10 cellular contexts compared by ENCODE assay signal in the genomic region with DNA sequence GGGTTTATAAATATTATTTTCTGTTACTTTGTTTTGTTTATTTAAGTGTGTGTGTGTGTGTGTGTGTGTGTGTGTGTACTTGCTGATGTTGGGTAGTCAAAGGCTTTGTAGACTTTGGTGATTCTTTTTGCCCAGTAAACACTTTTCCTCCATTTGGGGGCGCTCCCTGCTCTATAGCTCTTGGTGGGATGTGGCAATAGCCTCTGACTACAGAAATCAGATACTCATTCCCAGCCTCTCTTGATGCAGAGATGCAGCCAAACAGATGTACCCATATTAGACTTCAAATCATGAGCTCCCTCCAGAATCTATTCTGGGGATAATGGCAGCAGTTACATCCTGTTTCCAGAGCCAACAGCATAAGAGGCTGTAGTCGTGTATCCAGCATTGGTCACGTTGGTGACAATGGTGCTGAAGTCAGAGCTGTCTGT. TPM values are rescaled to one million over a fixed set of nuclear protein-coding genes. Genes with fewer than 3 reads are reported as not detected.
DNase-seq lines count a peak whose midpoint lies in the region; ATAC-seq, FAIRE-seq and TF ChIP-seq lines count a peak whose summit lies in the region.
"Had no signal": no experiment of that assay in that cellular context is flagged by ENCODE, and none has a peak within 500 bp of the region (broad histone marks: within the 10 kb centered on the region; RNA-seq: fewer than 3 reads in every experiment).

No MANE protein-coding gene starts in this region.

- FAIRE-seq in K562 (lab: Jason Lieb, UNC): no peak
- FAIRE-seq: G401.6 had no signal

- no peak for TF ChIP-seq POLR2A in K562 (conservative IDR thresholded peaks at IDR 0.05)

- H2AFZ ChIP-seq in Karpas-422 (ENCODE audit: low read length): no peak overlapping the region
- H2AFZ ChIP-seq in K562 (ENCODE audit: low read depth, low read length): no peak overlapping the region

- no peaks in the 10 kb centered on the region for H3K27me3 ChIP-seq in Karpas-422 (ENCODE audit: low read length)
- no peaks in the 10 kb centered on the region for H3K27me3 ChIP-seq in K562 (ENCODE audit: control insufficient read depth in 2 of 2, insufficient read depth in 2 of 2, low read length in 2 of 2)

- CTCF ChIA-PET in K562 (lab: Yijun Ruan, JAX; ENCODE audit: low intra/inter-chr PET ratio): no interaction called here

- H3K4me3 ChIP-seq in Karpas-422 (ENCODE audit: low read length) (no peak overlapping the region), K562 (no peak overlapping the region)

- H3K79me2 ChIP-seq in Karpas-422 (ENCODE audit: low read length): no peaks in the 10 kb centered on the region
- H3K79me2 ChIP-seq in K562 (ENCODE audit: control insufficient read depth, insufficient read depth, low read length): no peaks in the 10 kb centered on the region

- H3K27ac ChIP-seq in Karpas-422 (ENCODE audit: low read length): no peak overlapping the region
- no peak overlapping the region for H3K27ac ChIP-seq in K562 (ENCODE audit: extremely low read depth, low read depth, low read length)

- TF ChIP-seq RAD21 in K562 (CRISPR knock-in tag; conservative IDR thresholded peaks at IDR 0.05 in 1 of 2, IDR thresholded peaks at IDR 0.05 in 1 of 2): peak; percentile 50 to 68

- H3K9ac ChIP-seq in Karpas-422 (ENCODE audit: low read length) (no peak overlapping the region), K562 (ENCODE audit: insufficient read depth in 1 of 2, low read depth in 2 of 2, low read length in 2 of 2) (no peak overlapping the region)

- H3K9me3 ChIP-seq in Karpas-422 (ENCODE audit: low read length) (no peaks in the 10 kb centered on the region), K562 (replicated peaks; ENCODE audit: control insufficient read depth, insufficient read depth, low read depth, low read length) (no peaks in the 10 kb centered on the region)

- TF ChIP-seq CTCF in K562 (IDR thresholded peaks at IDR 0.05 in 2 of 3, conservative IDR thresholded peaks at IDR 0.05 in 1 of 3; ENCODE audit: insufficient read depth in 2 of 3, low read depth in 1 of 3, low read length in 3 of 3): peak; percentile 41 to 59 (median 53); a peak in 4 of 6 replicates

- in situ Hi-C loops in K562 (cut with MboI): no loop called here

- WGBS in K562 (ENCODE audit: insufficient coverage, low coverage, missing lambda C conversion rate): 22% methylated on average over 3 of the region's 3 CpGs

- DNase-seq in Ammon's horn (ENCODE audit: low spot score) (peak; percentile 52), Karpas-422 (peak; percentile 75), K562 (ENCODE audit: extremely low read depth in 1 of 4, low spot score in 3 of 4) (peak in 2 of 4 experiments; percentile 14 to 25), inferior parietal cortex (ENCODE audit: extremely low spot score) (peak; percentile 49)
- DNase-seq in activated T-cell treated with anti-CD3 and anti-CD28 coated beads, Interleukin-2, amount 50 U/mL, for 1 hour: no peak
- no peak for DNase-seq in activated effector memory CD4-positive, alpha-beta T cell treated with Interleukin-2 at 50 U/mL for 16 hours
- DNase-seq in stimulated activated CD4-positive, alpha-beta T cell treated with anti-CD3 and anti-CD28 coated beads, Interleukin-12 subunit alpha, Interleukin-12 subunit beta, amount 100 ng/mL, for 4 hours: no peak
- DNase-seq: KG1 had no signal

- H3K36me3 ChIP-seq in Karpas-422 (ENCODE audit: insufficient read depth, low read length): no peaks in the 10 kb centered on the region
- H3K36me3 ChIP-seq in K562 (ENCODE audit: control insufficient read depth, insufficient read depth, low read length): no peaks in the 10 kb centered on the region

- H3K4me1 ChIP-seq in Karpas-422 (ENCODE audit: low read length) (no peaks in the 10 kb centered on the region), K562 (replicated peaks in 1 of 2; ENCODE audit: control insufficient read depth in 2 of 2, insufficient read depth in 2 of 2, low read length in 2 of 2) (no peaks in the 10 kb centered on the region)

- H4K20me1 ChIP-seq in Karpas-422 (ENCODE audit: insufficient read depth, low read depth, low read length) (0 out of 2 replicates have a peak, but pooled peaks cover 4% of the 10 kb centered on the region), K562 (replicated peaks; ENCODE audit: control insufficient read depth, insufficient read depth, low read length) (no peaks in the 10 kb centered on the region)

- POLR2A ChIA-PET in K562 (lab: Yijun Ruan, JAX): interaction anchor here (0.8 to 1.8 kb wide), 3 partner anchors 13 to 294 kb away, joined by 3 to 5 read pairs (median 3); no protein-coding TSS in a partner anchor

- intact Hi-C loops in K562 (cut with micrococcal nuclease): loop anchor here (1.0 kb wide), 1 partner anchor 237 kb away; no protein-coding TSS in a partner anchor

- H3K4me2 ChIP-seq in Karpas-422 (ENCODE audit: low read depth, low read length, poor library complexity, severe bottlenecking): no peak overlapping the region
- no peak overlapping the region for H3K4me2 ChIP-seq in K562 (ENCODE audit: insufficient read depth, low read length)

- ATAC-seq in K562 (peak; percentile 64), esophagus mucosa (no peak)

- H3K9me2 ChIP-seq in Karpas-422 (replicated peaks; ENCODE audit: insufficient read depth, low read length): no peaks in the 10 kb centered on the region

- BruUV-seq in K562 (replicated peaks; lab: Mats Ljungman, UMichigan): no TSS peak

- no peaks in the 10 kb centered on the region for H3K9me1 ChIP-seq in K562 (ENCODE audit: control insufficient read depth, insufficient read depth, low read length)

- TF ChIP-seq EP300 in K562 (IDR thresholded peaks at IDR 0.05; ENCODE audit: low read length): no peak

TF ChIP-seq in K562, 482 proteins besides CTCF, POLR2A, EP300 and RAD21 (continues in another document):
- peak; percentile 71; the same call in 1 of the 2 replicates for TF ChIP-seq C11orf30 (IDR thresholded peaks at IDR 0.05; ENCODE audit: low read depth)

RNA-seq across cellular contexts. Expression of gene APOL5, which starts 33.4 kb away (rescaled TPM):
- not detected in 2 replicates for total RNA-seq in Karpas-422 (2014; rRNA removed; shearing (Covaris generic); ENCODE audit: low replicate concordance)
- total RNA-seq in K562 (2011; cell fraction: chromatin; rRNA removed; ENCODE audit: low replicate concordance): not detected in 2 replicates
- not detected in 2 replicates for total RNA-seq in K562 (2011; cell fraction: nucleolus; rRNA removed)
- total RNA-seq in K562 (2011; cell fraction: nucleoplasm; rRNA removed): not detected in 2 replicates
- total RNA-seq in K562 (2014; rRNA removed) (not detected in 2 replicates), K562 (2014; rRNA removed; fragmentation: Illumina TruSeq; extraction: Trizol) (not detected in 2 replicates), K562 (2015; rRNA removed; fragmentation: Illumina TruSeq; extraction: Trizol) (not detected in 2 replicates), K562 (2021) (not detected in 2 replicates), esophagus mucosa (not detected)
- polyA plus RNA-seq in K562 (2011; rRNA removed) (not detected in 2 replicates), K562 (2014; fragmentation: Illumina TruSeq; extraction: Trizol) (not detected in 2 replicates), K562 (2014; fragmentation: Nextera tagmentation; extraction: Ambion mirVana) (not detected), K562 (2014; rRNA removed) (not detected in 2 replicates)
- polyA plus RNA-seq in K562 (2011; cell fraction: cytosol; rRNA removed): not detected in 2 replicates
- polyA plus RNA-seq in K562 (2011; cell fraction: nucleus; rRNA removed): not detected in 2 replicates
- polyA plus RNA-seq in K562 (2012): not detected in 2 replicates
- polyA minus RNA-seq in K562 (2011; rRNA and poly(A)+ RNA removed): not detected in 2 replicates
- polyA minus RNA-seq in K562 (2011; cell fraction: cytosol; rRNA and poly(A)+ RNA removed): not detected in 2 replicates
- not detected in 2 replicates for polyA minus RNA-seq in K562 (2011; cell fraction: nucleus; rRNA and poly(A)+ RNA removed)

RNA-seq across cellular contexts. Expression of gene APOL6, which starts 36.0 kb away (rescaled TPM):
- total RNA-seq in Karpas-422 (2014; rRNA removed; shearing (Covaris generic); ENCODE audit: low replicate concordance): 0.11 and 0.37 TPM in 2 replicates
- total RNA-seq in K562 (2011; cell fraction: chromatin; rRNA removed; ENCODE audit: low replicate concordance): 0.32 and 0.69 TPM in 2 replicates
- total RNA-seq in K562 (2011; cell fraction: nucleolus; rRNA removed): 0.33 and 0.39 TPM in 2 replicates
- total RNA-seq in K562 (2011; cell fraction: nucleoplasm; rRNA removed): 0.59 and 1.1 TPM in 2 replicates
- total RNA-seq in K562 (2014; rRNA removed) (0.73 and 0.82 TPM in 2 replicates), K562 (2014; rRNA removed; fragmentation: Illumina TruSeq; extraction: Trizol) (1.2 and 1.3 TPM in 2 replicates), K562 (2015; rRNA removed; fragmentation: Illumina TruSeq; extraction: Trizol) (1.2 TPM in 2 replicates), K562 (2021) (1.1 TPM in 2 replicates), esophagus mucosa (8.1 TPM)
- polyA plus RNA-seq in K562 (2011; rRNA removed) (0.24 and 0.32 TPM in 2 replicates), K562 (2014; fragmentation: Illumina TruSeq; extraction: Trizol) (0.53 and 0.70 TPM in 2 replicates), K562 (2014; fragmentation: Nextera tagmentation; extraction: Ambion mirVana) (under 1 TPM; 0.29 to 0.39 TPM), K562 (2014; rRNA removed) (0.42 and 0.45 TPM in 2 replicates)
- 0.13 and 0.15 TPM in 2 replicates for polyA plus RNA-seq in K562 (2011; cell fraction: cytosol; rRNA removed)
- polyA plus RNA-seq in K562 (2011; cell fraction: nucleus; rRNA removed): 0.13 and 0.18 TPM in 2 replicates
- polyA plus RNA-seq in K562 (2012): 0.56 and 4.2 TPM in 2 replicates
- polyA minus RNA-seq in K562 (2011; rRNA and poly(A)+ RNA removed): 0.81 and 0.99 TPM in 2 replicates
- polyA minus RNA-seq in K562 (2011; cell fraction: cytosol; rRNA and poly(A)+ RNA removed): 0.27 and 0.29 TPM in 2 replicates
- 0.13 and 0.22 TPM in 2 replicates for polyA minus RNA-seq in K562 (2011; cell fraction: nucleus; rRNA and poly(A)+ RNA removed)

Comparison
In these comparisons a context has a peak if more than half of its experiments do, and no peak if none do; other contexts are left out.
1. DNase-seq: peak in Ammon's horn (single experiment), Karpas-422 (single experiment) and inferior parietal cortex (single experiment); none in activated T-cell treated with anti-CD3 and anti-CD28 coated beads, Interleukin-2, amount 50 U/mL, for 1 hour (single experiment), activated effector memory CD4-positive, alpha-beta T cell treated with Interleukin-2 at 50 U/mL for 16 hours (single experiment) and stimulated activated CD4-positive, alpha-beta T cell treated with anti-CD3 and anti-CD28 coated beads, Interleukin-12 subunit alpha, Interleukin-12 subunit beta, amount 100 ng/mL, for 4 hours (single experiment).